In the genomic region with DNA sequence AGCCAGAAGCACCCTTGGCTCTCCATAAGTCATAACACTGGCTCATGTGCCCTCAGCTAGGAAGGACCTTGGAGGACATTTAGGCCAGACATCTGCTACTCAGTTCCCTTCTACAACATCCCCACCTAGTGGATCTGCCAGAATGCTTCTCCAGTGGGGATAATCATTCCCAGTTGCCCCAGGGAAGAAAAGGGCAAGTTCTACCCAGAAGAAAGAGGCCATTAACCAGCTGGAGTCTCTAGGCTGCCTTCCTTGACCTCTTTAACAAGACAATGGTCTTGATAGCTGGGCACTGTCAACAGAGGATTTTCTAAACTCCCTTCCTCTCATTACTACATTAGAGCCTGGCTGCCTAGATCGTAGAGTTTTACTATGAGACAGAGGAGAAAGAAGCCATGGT, we compare ENCODE assay signal across 1 cellular context.
TF ChIP-seq lines count a peak whose summit lies in the region.

No MANE protein-coding gene starts in this region.

TF ChIP-seq in HepG2, 621 proteins besides CTCF, POLR2A, EP300 and RAD21 (continued from another document):
- TF ChIP-seq, protein P1, sequence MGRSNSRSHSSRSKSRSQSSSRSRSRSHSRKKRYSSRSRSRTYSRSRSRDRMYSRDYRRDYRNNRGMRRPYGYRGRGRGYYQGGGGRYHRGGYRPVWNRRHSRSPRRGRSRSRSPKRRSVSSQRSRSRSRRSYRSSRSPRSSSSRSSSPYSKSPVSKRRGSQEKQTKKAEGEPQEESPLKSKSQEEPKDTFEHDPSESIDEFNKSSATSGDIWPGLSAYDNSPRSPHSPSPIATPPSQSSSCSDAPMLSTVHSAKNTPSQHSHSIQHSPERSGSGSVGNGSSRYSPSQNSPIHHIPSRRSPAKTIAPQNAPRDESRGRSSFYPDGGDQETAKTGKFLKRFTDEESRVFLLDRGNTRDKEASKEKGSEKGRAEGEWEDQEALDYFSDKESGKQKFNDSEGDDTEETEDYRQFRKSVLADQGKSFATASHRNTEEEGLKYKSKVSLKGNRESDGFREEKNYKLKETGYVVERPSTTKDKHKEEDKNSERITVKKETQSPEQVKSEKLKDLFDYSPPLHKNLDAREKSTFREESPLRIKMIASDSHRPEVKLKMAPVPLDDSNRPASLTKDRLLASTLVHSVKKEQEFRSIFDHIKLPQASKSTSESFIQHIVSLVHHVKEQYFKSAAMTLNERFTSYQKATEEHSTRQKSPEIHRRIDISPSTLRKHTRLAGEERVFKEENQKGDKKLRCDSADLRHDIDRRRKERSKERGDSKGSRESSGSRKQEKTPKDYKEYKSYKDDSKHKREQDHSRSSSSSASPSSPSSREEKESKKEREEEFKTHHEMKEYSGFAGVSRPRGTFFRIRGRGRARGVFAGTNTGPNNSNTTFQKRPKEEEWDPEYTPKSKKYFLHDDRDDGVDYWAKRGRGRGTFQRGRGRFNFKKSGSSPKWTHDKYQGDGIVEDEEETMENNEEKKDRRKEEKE (IDR thresholded peaks at IDR 0.05): no peak
- TF ChIP-seq RXRB (CRISPR knock-in tag; IDR thresholded peaks at IDR 0.05; ENCODE audit: borderline replicate concordance) (no peak), TEF (CRISPR knock-in tag; IDR thresholded peaks at IDR 0.05) (no peak), ZNF280D (CRISPR knock-in tag; IDR thresholded peaks at IDR 0.05) (no peak), STAG1 (CRISPR knock-in tag; IDR thresholded peaks at IDR 0.05) (peak; percentile 54)
TF ChIP-seq in HepG2: peak in this region for 1.
